Comparison of ENCODE assay signal across 10 cellular contexts in genomic region chr7:37211097-37211496, GRCh38.
DNase-seq lines count a peak whose midpoint lies in the region; ATAC-seq, FAIRE-seq and TF ChIP-seq lines count a peak whose summit lies in the region.
"Had no signal": no experiment of that assay in that cellular context is flagged by ENCODE, and none has a peak within 500 bp of the region (broad histone marks: within the 10 kb centered on the region; RNA-seq: fewer than 3 reads in every experiment).

No MANE protein-coding gene starts in this region.

- peaks cover 21% of the 10 kb centered on the region for H3K4me1 ChIP-seq in suprapubic skin

- TF ChIP-seq CTCF in suprapubic skin (IDR thresholded peaks at IDR 0.05): no peak

- H3K27ac ChIP-seq in suprapubic skin: peak overlapping the region; percentile 65

- WGBS in suprapubic skin: 46% methylated on average over 13 of the region's 13 CpGs

- no peaks in the 10 kb centered on the region for H3K27me3 ChIP-seq in suprapubic skin

- DNase-seq in M059J (ENCODE audit: low read depth): peak; percentile 22
- DNase-seq in medulla oblongata (ENCODE audit: extremely low spot score): peak; percentile 54
- DNase-seq in suprapubic skin (ENCODE audit: low spot score in 2 of 2): peak in 1 of 2 donors; percentile 73
- DNase-seq in activated effector memory CD4-positive, alpha-beta T cell treated with Interleukin-2 at 50 U/mL for 16 hours: no peak
- DNase-seq: NCI-H1930 had no signal

- no peak for TF ChIP-seq EP300 in suprapubic skin (IDR thresholded peaks at IDR 0.05)

- no peak for TF ChIP-seq POLR2A in suprapubic skin (IDR thresholded peaks at IDR 0.05)

- H3K36me3 ChIP-seq in suprapubic skin: no peaks in the 10 kb centered on the region

- H3K9me3 ChIP-seq in suprapubic skin: no peaks in the 10 kb centered on the region

- H3K4me3 ChIP-seq in suprapubic skin: no peak overlapping the region

- peak; percentile 75 for FAIRE-seq in endometrium (lab: Jason Lieb, UNC)

- ATAC-seq in GM19351 (IDR thresholded peaks at IDR 0.05; ENCODE audit: unreplicated experiment) (no peak), GM18861 (IDR thresholded peaks at IDR 0.05; ENCODE audit: unreplicated experiment) (no peak), HG02763 (IDR thresholded peaks at IDR 0.05; ENCODE audit: unreplicated experiment) (no peak)
- ATAC-seq: activated CD4-positive, CD25-positive, alpha-beta regulatory T cell treated with anti-CD3 and anti-CD28 coated beads, Interleukin-2, amount 50 U/mL, for 24 hours had no signal
